In genomic region chr2:15042824-15043223, GRCh38 we compare ENCODE assay signal across 12 cellular contexts.
DNase-seq lines count a peak whose midpoint lies in the region; ATAC-seq and TF ChIP-seq lines count a peak whose summit lies in the region.
"Had no signal": no experiment of that assay in that cellular context is flagged by ENCODE, and none has a peak within 500 bp of the region (broad histone marks: within the 10 kb centered on the region; RNA-seq: fewer than 3 reads in every experiment).

No MANE protein-coding gene starts in this region.

- H3K79me2 ChIP-seq in PC-3 (ENCODE audit: low read length): no peaks in the 10 kb centered on the region

- peak overlapping the region; percentile 40 for H3K4me2 ChIP-seq in PC-3 (ENCODE audit: low read length)
- H3K4me2 ChIP-seq in skeletal muscle satellite cell (ENCODE audit: low read length): peak overlapping the region; percentile 50

- ATAC-seq in PC-3: no peak
- no peak for ATAC-seq in stimulated activated naive CD8-positive, alpha-beta T cell treated with anti-CD3 and anti-CD28 coated beads, Interleukin-15, Interleukin-2, amounts not matched to agents 100 U/mL and 50 U/mL, for 24 hours
- no peak for ATAC-seq in GM21515 (IDR thresholded peaks at IDR 0.05; ENCODE audit: unreplicated experiment)
- ATAC-seq: natural killer cell had no signal

- no peaks in the 10 kb centered on the region for H3K9me2 ChIP-seq in PC-3 (replicated peaks; ENCODE audit: low read length)

- no peaks in the 10 kb centered on the region for H3K9me3 ChIP-seq in PC-3 (ENCODE audit: low read length)
- no peaks in the 10 kb centered on the region for H3K9me3 ChIP-seq in skeletal muscle satellite cell (replicated peaks; ENCODE audit: low read length)

- intact Hi-C loops in PC-3 (cut with micrococcal nuclease): no loop called here

- no peak overlapping the region for H3K9ac ChIP-seq in PC-3 (ENCODE audit: low read length)
- no peak overlapping the region for H3K9ac ChIP-seq in skeletal muscle satellite cell (ENCODE audit: low read depth, low read length)

- no peaks in the 10 kb centered on the region for H3F3A ChIP-seq in PC-3 (ENCODE audit: low read length, unreplicated experiment)

- H3K36me3 ChIP-seq in PC-3 (ENCODE audit: low read depth, low read length) (no peaks in the 10 kb centered on the region), skeletal muscle satellite cell (ENCODE audit: insufficient read depth, low read length) (no peaks in the 10 kb centered on the region)

- H3K4me1 ChIP-seq in PC-3 (ENCODE audit: insufficient read depth, low read length): peaks cover 33% of the 10 kb centered on the region
- peaks cover 41% of the 10 kb centered on the region for H3K4me1 ChIP-seq in skeletal muscle satellite cell (ENCODE audit: control insufficient read depth, insufficient read depth, low read length)

- CTCF ChIA-PET in PC-3 (lab: Charles Lee): no interaction called here

- POLR2A ChIA-PET in PC-3 (lab: Charles Lee; ENCODE audit: unreplicated experiment): no interaction called here

- BruUV-seq in PC-3 (replicated peaks; lab: Mats Ljungman, UMichigan): no TSS peak

- no peak for TF ChIP-seq CTCF in HL-60 (IDR thresholded peaks at IDR 0.05; ENCODE audit: insufficient read depth, low read length)
- TF ChIP-seq CTCF in PC-3 (conservative IDR thresholded peaks at IDR 0.05; ENCODE audit: low read depth, low read length): no peak
- no peak for TF ChIP-seq CTCF in fibroblast of mammary gland (conservative IDR thresholded peaks at IDR 0.05; ENCODE audit: control insufficient read depth, insufficient read depth, low read depth, low read length)

- no peaks in the 10 kb centered on the region for H4K20me1 ChIP-seq in PC-3 (ENCODE audit: low read length)

- H3K27ac ChIP-seq in HL-60 (replicated peaks) (no peak overlapping the region), PC-3 (ENCODE audit: low read length) (no peak overlapping the region)

- H3K27me3 ChIP-seq in HL-60 (ENCODE audit: insufficient read depth, poor library complexity, severe bottlenecking) (no peaks in the 10 kb centered on the region), PC-3 (ENCODE audit: low read length) (no peaks in the 10 kb centered on the region), skeletal muscle satellite cell (ENCODE audit: control insufficient read depth, insufficient read depth, low read length) (peaks cover 5% of the 10 kb centered on the region)

- H3K4me3 ChIP-seq in HL-60 (replicated peaks; ENCODE audit: insufficient read depth, low read length): no peak overlapping the region
- H3K4me3 ChIP-seq in PC-3 (ENCODE audit: low read length): no peak overlapping the region
- no peak overlapping the region for H3K4me3 ChIP-seq in fibroblast of mammary gland (ENCODE audit: control insufficient read depth, low read depth, low read length)
- H3K4me3 ChIP-seq in skeletal muscle satellite cell (ENCODE audit: low read length): peak overlapping the region; percentile 5

- DNase-seq in HL-60 (ENCODE audit: low read depth in 1 of 2, low spot score in 1 of 2) (peak; percentile 51 to 79), PC-3 (peak; percentile 65), fibroblast of mammary gland (ENCODE audit: low read depth) (peak; percentile 79), NCI-H146 (lab: John Stamatoyannopoulos, UW) (no peak)
- DNase-seq in stimulated activated naive CD8-positive, alpha-beta T cell treated with anti-CD3 and anti-CD28 coated beads, Interleukin-15, Interleukin-2, amounts not matched to agents 100 U/mL and 50 U/mL, for 24 hours: no peak
- DNase-seq: activated CD4-positive, alpha-beta memory T cell treated with anti-CD3 and anti-CD28 coated beads, Interleukin-2, amount 10 ng/mL, durations not matched to agents 7 days and 5 days; activated naive CD4-positive, alpha-beta T cell treated with anti-CD3 and anti-CD28 coated beads for 36 hours; DMS53; natural killer cell; NCI-H1105 had no signal

- no peak overlapping the region for H2AFZ ChIP-seq in PC-3 (ENCODE audit: low read length)

Comparison
In these comparisons a context has a peak if more than half of its experiments do, and no peak if none do; other contexts are left out.
1. DNase-seq: peak in HL-60 (2 of 2), PC-3 (single experiment) and fibroblast of mammary gland (single experiment); none in stimulated activated naive CD8-positive, alpha-beta T cell treated with anti-CD3 and anti-CD28 coated beads, Interleukin-15, Interleukin-2, amounts not matched to agents 100 U/mL and 50 U/mL, for 24 hours (single experiment) and NCI-H146 (single experiment).